ENCODE assay signal across 3 cellular contexts in genomic region chr7:2817456-2817855, GRCh38.
TF ChIP-seq lines count a peak whose summit lies in the region.

No MANE protein-coding gene starts in this region.

TF ChIP-seq in GM23338, 12 proteins besides CTCF, POLR2A, EP300 and RAD21 (continues in another document):
- TF ChIP-seq ETS1 (IDR thresholded peaks at IDR 0.05) (no peak), ZNF462 (CRISPR knock-in tag; IDR thresholded peaks at IDR 0.05) (no peak), EZH2phosphoT487 (IDR thresholded peaks at IDR 0.05; ENCODE audit: unreplicated experiment) (no peak), ZNF331 (CRISPR knock-in tag; IDR thresholded peaks at IDR 0.05; ENCODE audit: low read depth) (no peak), EZH2 (IDR thresholded peaks at IDR 0.05; ENCODE audit: low read depth, unreplicated experiment) (no peak)

TF ChIP-seq in WTC11, 78 proteins besides CTCF, POLR2A, EP300 and RAD21:
- no peak for TF ChIP-seq ZNF532 (CRISPR knock-in tag; IDR thresholded peaks at IDR 0.05; ENCODE audit: borderline replicate concordance)
- TF ChIP-seq E2F1 (CRISPR knock-in tag; IDR thresholded peaks at IDR 0.05): no peak
- no peak for TF ChIP-seq FOXP4 (CRISPR knock-in tag; IDR thresholded peaks at IDR 0.05)
- no peak for TF ChIP-seq NR3C1 (CRISPR knock-in tag; conservative IDR thresholded peaks at IDR 0.05; ENCODE audit: low read depth)
- TF ChIP-seq ESRRA (CRISPR knock-in tag; IDR thresholded peaks at IDR 0.05; ENCODE audit: borderline replicate concordance): no peak
- no peak for TF ChIP-seq USF1 (CRISPR knock-in tag; IDR thresholded peaks at IDR 0.05)

TF ChIP-seq in liver, 16 proteins besides CTCF, POLR2A, EP300 and RAD21 (continued from another document):
- TF ChIP-seq REST (IDR thresholded peaks at IDR 0.05) (peak; percentile 68), FOXA2 (IDR thresholded peaks at IDR 0.05) (peak; percentile 42), RXRA (IDR thresholded peaks at IDR 0.05) (peak in 1 of 2 donors; percentile 76), SP1 (IDR thresholded peaks at IDR 0.05) (peak; percentile 66), MAX (IDR thresholded peaks at IDR 0.05) (peak; percentile 39), EGR1 (IDR thresholded peaks at IDR 0.05; ENCODE audit: low read depth in 2 of 2) (peak in 1 of 2 donors; percentile 79), HNF4G (IDR thresholded peaks at IDR 0.05) (peak; percentile 31), FOXA1 (IDR thresholded peaks at IDR 0.05) (no peak), NR2F2 (IDR thresholded peaks at IDR 0.05) (no peak), ATF3 (IDR thresholded peaks at IDR 0.05) (no peak)
